In genomic region chr13:21063031-21063430, GRCh38 we compare ENCODE assay signal across 1 cellular context.
A peak's percentile ranks its signal among the peaks of the same experiment; 100 is the strongest.
TF ChIP-seq lines count a peak whose summit lies in the region.

No MANE protein-coding gene starts in this region.

TF ChIP-seq in HepG2, 621 proteins besides CTCF, POLR2A, EP300 and RAD21:
- TF ChIP-seq ZNF770 (CRISPR knock-in tag; IDR thresholded peaks at IDR 0.05) (peak; percentile 75), ZNF652 (CRISPR knock-in tag; IDR thresholded peaks at IDR 0.05; ENCODE audit: borderline replicate concordance, low read depth) (no peak)
